ENCODE assay signal across 8 cellular contexts in genomic region chr20:63381781-63382431, GRCh38. TPM values are rescaled to one million over a fixed set of nuclear protein-coding genes. Genes with fewer than 3 reads are reported as not detected.
A peak's percentile ranks its signal among the peaks of the same experiment; 100 is the strongest.
DNase-seq lines count a peak whose midpoint lies in the region; ATAC-seq and TF ChIP-seq lines count a peak whose summit lies in the region.

No MANE protein-coding gene starts in this region.

- ATAC-seq in left lung: peak; percentile 76
- no peak for ATAC-seq in HG02970 (IDR thresholded peaks at IDR 0.05; ENCODE audit: low FRiP score, unreplicated experiment)

- peaks cover 12 to 73% of the 10 kb centered on the region in 2 donors for H3K27me3 ChIP-seq in left lung
- H3K27me3 ChIP-seq in testis: no peaks in the 10 kb centered on the region

- intact Hi-C loops in left lung (cut with DNase I) (loop anchor here in 1 of 2 donors (5.0 kb wide), 1 partner anchor 75 kb away; no protein-coding TSS in a partner anchor), testis (cut with DNase I; ENCODE audit: low total_unique reads) (loop anchor here (5.0 kb wide), 1 partner anchor 75 kb away; no protein-coding TSS in a partner anchor)

- WGBS in testis, 2 donors: 51 to 62% methylated on average over 9 to 19 of the region's 22 CpGs

- peak; percentile 15 for DNase-seq in OCI-M1 (lab: John Stamatoyannopoulos, UW)
- DNase-seq in astrocyte of the hippocampus (ENCODE audit: low read depth, low spot score): peak; percentile 34
- peak in 1 of 2 donors; percentile 81 for DNase-seq in left lung
- no peak for DNase-seq in testis
- DNase-seq in NCI-H526 treated with DMSO at 0.1 percent for 48 hours (lab: John Stamatoyannopoulos, UW): no peak
- DNase-seq in inferior parietal cortex (ENCODE audit: extremely low spot score): no peak

- no peak for TF ChIP-seq POLR2A in testis (IDR thresholded peaks at IDR 0.05)

- TF ChIP-seq CTCF in GM12872 (IDR thresholded peaks at IDR 0.05; ENCODE audit: insufficient read depth, low read depth, low read length) (peak; percentile 96), left lung (IDR thresholded peaks at IDR 0.05) (peak; percentile 81 to 94), testis (IDR thresholded peaks at IDR 0.05) (peak; percentile 84 to 93 (median 91))

- H3K36me3 ChIP-seq in left lung: no peaks in the 10 kb centered on the region
- no peaks in the 10 kb centered on the region for H3K36me3 ChIP-seq in testis (ENCODE audit: low read depth, missing control alignments)

- H3K9me3 ChIP-seq in left lung (peaks cover 0 to 19% of the 10 kb centered on the region in 2 donors), testis (no peaks in the 10 kb centered on the region)

- no peak overlapping the region for H3K4me3 ChIP-seq in left lung
- H3K4me3 ChIP-seq in testis: no peak overlapping the region

- no peaks in the 10 kb centered on the region for H3K4me1 ChIP-seq in left lung
- peaks cover 8% of the 10 kb centered on the region for H3K4me1 ChIP-seq in testis

- H3K27ac ChIP-seq in left lung (no peak overlapping the region), testis (no peak overlapping the region)

RNA-seq across cellular contexts. Expression of gene CHRNA4, which starts 20.8 kb away (rescaled TPM):
- total RNA-seq in left lung: not detected
- total RNA-seq in testis: 1 to 10 TPM; 7.4 to 8.3 TPM
- polyA plus RNA-seq in testis (ENCODE audit: insufficient read depth, low read depth, low replicate concordance): 3.3 TPM

Comparison
In these comparisons a context has a peak if more than half of its experiments do, and no peak if none do; other contexts are left out.
1. DNase-seq: peak in OCI-M1 (single experiment) and astrocyte of the hippocampus (single experiment); none in testis (single experiment), NCI-H526 treated with DMSO at 0.1 percent for 48 hours (single experiment) and inferior parietal cortex (single experiment).
2. RNA of gene CHRNA4, which starts 20.8 kb away (total RNA-seq): 7.4 to 8.3 TPM in testis; not detected in left lung; every median in the first group is over 4 times any median in the second.
3. Peak in every context shown above with its lines, with median percentiles within 50 percentile points of each other: CTCF ChIP-seq.